In genomic region chr15:52427804-52428203, GRCh38 we compare ENCODE assay signal across 10 cellular contexts.
DNase-seq lines count a peak whose midpoint lies in the region; TF ChIP-seq lines count a peak whose summit lies in the region.
"Had no signal": no experiment of that assay in that cellular context is flagged by ENCODE, and none has a peak within 500 bp of the region (broad histone marks: within the 10 kb centered on the region; RNA-seq: fewer than 3 reads in every experiment).

No MANE protein-coding gene starts in this region.

- H3K4me3 ChIP-seq in fibroblast of mammary gland (ENCODE audit: control insufficient read depth, low read depth, low read length): no peak overlapping the region
- H3K4me3 ChIP-seq in retinal pigment epithelial cell (ENCODE audit: low read length): no peak overlapping the region

- H3K27ac Mint-ChIP-seq in Calu3 (ENCODE audit: unreplicated experiment): no peak overlapping the region

- CTCF ChIA-PET in Calu3 (lab: Charles Lee): no interaction called here

- no peaks in the 10 kb centered on the region for H3K4me1 Mint-ChIP-seq in Calu3 (ENCODE audit: low read depth, unreplicated experiment)

- no peaks in the 10 kb centered on the region for H3K27me3 Mint-ChIP-seq in Calu3 (ENCODE audit: unreplicated experiment)

- intact Hi-C loops in Calu3 (cut with micrococcal nuclease; ENCODE audit: unreplicated experiment): no loop called here

- no peaks in the 10 kb centered on the region for H3K9me3 Mint-ChIP-seq in Calu3 (ENCODE audit: low read depth, unreplicated experiment)

- BruUV-seq in Calu3 (replicated peaks; lab: Mats Ljungman, UMichigan): no TSS peak

- H3K36me3 Mint-ChIP-seq in Calu3 (ENCODE audit: insufficient read depth, unreplicated experiment): no peaks in the 10 kb centered on the region

- no peak overlapping the region for H3K4me3 Mint-ChIP-seq in Calu3 (ENCODE audit: low read depth, unreplicated experiment)

- TF ChIP-seq CTCF in fibroblast of mammary gland (conservative IDR thresholded peaks at IDR 0.05; ENCODE audit: control insufficient read depth, insufficient read depth, low read depth, low read length) (no peak), retinal pigment epithelial cell (conservative IDR thresholded peaks at IDR 0.05; ENCODE audit: low read depth, low read length) (no peak), Calu3 (IDR thresholded peaks at IDR 0.05; ENCODE audit: unreplicated experiment) (no peak)

- DNase-seq in SKM-1 treated with dmso at 0.1 percent for 144 hours (lab: John Stamatoyannopoulos, UW; ENCODE audit: unreplicated experiment) (peak; percentile 6), SKM-1 (lab: John Stamatoyannopoulos, UW; ENCODE audit: unreplicated experiment) (no peak), M059J (ENCODE audit: low read depth) (peak; percentile 86), fibroblast of mammary gland (ENCODE audit: low read depth) (peak; percentile 85), retinal pigment epithelial cell (ENCODE audit: low read depth) (peak; percentile 86), Calu3 (no peak), activated gamma-delta T cell (lab: John Stamatoyannopoulos, UW) (no peak), NCI-H1436 (lab: John Stamatoyannopoulos, UW) (no peak)
- DNase-seq: effector CD4-positive, alpha-beta T cell; Karpas-422 had no signal

Comparison
In these comparisons a context has a peak if more than half of its experiments do, and no peak if none do; other contexts are left out.
1. DNase-seq: peak in SKM-1 treated with dmso at 0.1 percent for 144 hours (single experiment), M059J (single experiment), fibroblast of mammary gland (single experiment) and retinal pigment epithelial cell (single experiment); none in SKM-1 (single experiment), Calu3 (single experiment), activated gamma-delta T cell (single experiment) and NCI-H1436 (single experiment).